Comparison of ENCODE assay signal across 7 cellular contexts in the genomic region with DNA sequence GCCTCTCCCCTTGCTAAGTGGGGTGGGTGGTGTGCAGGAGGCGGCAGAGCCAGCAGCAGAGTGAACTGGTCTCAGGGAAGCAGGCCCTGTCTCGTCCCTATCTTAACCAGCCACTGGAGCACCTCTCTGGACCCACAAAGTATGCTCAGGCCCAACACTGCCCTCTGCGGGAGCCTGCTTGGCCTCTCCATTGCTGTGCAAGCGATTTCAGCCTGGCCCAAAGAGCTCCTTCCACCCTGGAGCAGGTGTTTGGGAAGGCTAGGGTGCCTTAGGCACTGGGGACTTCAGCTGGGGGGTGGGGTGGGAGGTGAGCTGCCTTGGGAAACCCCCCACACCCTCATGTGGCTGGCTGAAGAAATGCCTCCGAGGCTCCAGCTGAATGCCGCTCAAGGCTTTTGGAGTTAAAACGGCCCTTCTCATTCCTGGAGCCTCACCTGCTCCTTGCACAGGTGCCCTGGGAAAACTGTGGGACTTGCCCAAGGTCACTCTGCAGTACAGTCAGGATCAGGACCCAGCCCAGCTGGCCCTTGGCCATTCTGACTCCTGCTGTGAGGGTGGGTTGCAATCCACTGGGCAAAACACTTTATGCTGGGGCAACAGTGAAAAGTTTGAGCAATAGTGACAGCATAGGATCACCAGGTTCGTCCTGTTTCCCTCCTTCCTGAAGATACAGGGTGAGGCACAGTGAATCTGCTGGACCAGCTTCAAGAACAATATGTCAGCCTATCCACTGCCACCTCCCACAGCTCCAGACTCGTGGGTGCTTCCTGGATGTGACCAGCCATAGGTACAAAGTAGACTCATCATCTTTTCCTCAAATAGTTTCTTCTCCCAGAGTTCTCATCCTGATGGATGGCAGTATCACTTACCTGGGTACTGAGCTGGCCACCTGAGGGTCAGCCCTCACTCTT. TPM values are rescaled to one million over a fixed set of nuclear protein-coding genes. Genes with fewer than 3 reads are reported as not detected.
A peak's percentile ranks its signal among the peaks of the same experiment; 100 is the strongest.
DNase-seq lines count a peak whose midpoint lies in the region; ATAC-seq and TF ChIP-seq lines count a peak whose summit lies in the region.

No MANE protein-coding gene starts in this region.

- ATAC-seq in GM18909 (IDR thresholded peaks at IDR 0.05; ENCODE audit: poor library complexity, unreplicated experiment) (no peak), HG02973 (IDR thresholded peaks at IDR 0.05; ENCODE audit: unreplicated experiment) (no peak), HG02798 (IDR thresholded peaks at IDR 0.05; ENCODE audit: poor library complexity, unreplicated experiment) (no peak)

- 45 to 50% (median 45%) methylated on average over 6 to 9 of the region's 9 CpGs for WGBS in adrenal gland, 4 donors

- H3K27ac ChIP-seq in adrenal gland: no peak overlapping the region

- H3K4me3 ChIP-seq in GM12865 (ENCODE audit: low read depth, low read length): no peak overlapping the region
- no peak overlapping the region for H3K4me3 ChIP-seq in adrenal gland

- peak; percentile 78 for DNase-seq in GM12865 (ENCODE audit: low read depth)
- DNase-seq in MV-4-11 (lab: John Stamatoyannopoulos, UW): peak; percentile 37
- DNase-seq in adrenal gland: peak; percentile 60 to 88 (median 77)
- peak; percentile 31 for DNase-seq in kidney glomerular epithelial cell (lab: John Stamatoyannopoulos, UW)

- intact Hi-C loops in adrenal gland (cut with DNase I): loop anchor here in 1 of 2 donors (10.0 kb wide), 1 partner anchor 54 kb away; no protein-coding TSS in a partner anchor

- TF ChIP-seq CTCF in GM12865 (IDR thresholded peaks at IDR 0.05; ENCODE audit: insufficient read depth, low read depth, low read length, missing control alignments) (peak; percentile 70), adrenal gland (IDR thresholded peaks at IDR 0.05) (peak; percentile 30 to 65 (median 58))

- TF ChIP-seq POLR2A in adrenal gland (IDR thresholded peaks at IDR 0.05): no peak

- no peaks in the 10 kb centered on the region for H3K36me3 ChIP-seq in adrenal gland (replicated peaks in 1 of 2)

- H3K4me1 ChIP-seq in adrenal gland (replicated peaks in 1 of 2): no peaks in the 10 kb centered on the region

- no peaks in the 10 kb centered on the region for H3K27me3 ChIP-seq in adrenal gland

- no peaks in the 10 kb centered on the region for H3K9me3 ChIP-seq in adrenal gland (replicated peaks in 1 of 3)

RNA-seq across cellular contexts. Expression of gene UBE2O, which starts 5.9 kb away (rescaled TPM):
- 10 to 100 TPM; 11.4 to 21.8 (median 17.9) TPM for total RNA-seq in adrenal gland
- 10 to 100 TPM in 2 of 3 donors, 1 to 10 TPM in 1; 9.8 to 21.3 (median 12.4) TPM for polyA plus RNA-seq in adrenal gland

RNA-seq across cellular contexts. Expression of gene AANAT, which starts 8.6 kb away (rescaled TPM):
- not detected for total RNA-seq in adrenal gland
- under 1 TPM in 2 of 3 donors, not detected in 1; 0.30 to 0.40 TPM for polyA plus RNA-seq in adrenal gland

RNA-seq across cellular contexts. Expression of gene RHBDF2, which starts 42.4 kb away (rescaled TPM):
- total RNA-seq in adrenal gland: 100 to 1,000 TPM in 1 of 8 donors, 10 to 100 TPM in 7; 12.3 to 156 (median 43.8) TPM
- 10 to 100 TPM in 2 of 3 donors, 1 to 10 TPM in 1; 4.9 to 39.3 (median 19.1) TPM for polyA plus RNA-seq in adrenal gland
